Comparison of ENCODE assay signal across 8 cellular contexts in genomic region chr3:197186887-197187588, GRCh38.
DNase-seq lines count a peak whose midpoint lies in the region; ATAC-seq and TF ChIP-seq lines count a peak whose summit lies in the region.

No MANE protein-coding gene starts in this region.

- no peaks in the 10 kb centered on the region for H3K9me3 Mint-ChIP-seq in endothelial cell (ENCODE audit: unreplicated experiment)

- H3K36me3 Mint-ChIP-seq in endothelial cell (ENCODE audit: low read depth, unreplicated experiment) = no peaks in the 10 kb centered on the region

- H3K9ac ChIP-seq in SK-N-MC (ENCODE audit: insufficient read length) = no peak overlapping the region

- 0 out of 2 replicates have a peak overlapping the region, but pooled peaks have one; percentile 1 for H3K27ac ChIP-seq in SK-N-MC

- TF ChIP-seq CTCF in GM20000 (IDR thresholded peaks at IDR 0.05; ENCODE audit: extremely low read depth, missing control alignments) (peak; percentile 28), endothelial cell (IDR thresholded peaks at IDR 0.05; ENCODE audit: unreplicated experiment) (peak; percentile 75)

- peaks cover 3% of the 10 kb centered on the region; the same call in 1 of the 2 replicates for H3K36me3 ChIP-seq in SK-N-MC (ENCODE audit: insufficient read depth, low read length)

- no peak overlapping the region for H3K4me3 Mint-ChIP-seq in endothelial cell (ENCODE audit: unreplicated experiment)

- no peaks in the 10 kb centered on the region for H3K4me1 Mint-ChIP-seq in endothelial cell (ENCODE audit: unreplicated experiment)

- no peak overlapping the region for H3K27ac Mint-ChIP-seq in endothelial cell (ENCODE audit: unreplicated experiment)

- H3K27me3 Mint-ChIP-seq in endothelial cell (ENCODE audit: unreplicated experiment) = no peaks in the 10 kb centered on the region

- DNase-seq in DMS53 treated with DMSO at 0.1 percent for 48 hours (lab: John Stamatoyannopoulos, UW; ENCODE audit: unreplicated experiment) (peak; percentile 56), GM20000 (ENCODE audit: low spot score) (peak; percentile 57), NCI-H128 (lab: John Stamatoyannopoulos, UW; ENCODE audit: unreplicated experiment) (peak; percentile 38), SK-N-MC (ENCODE audit: low read depth, low spot score) (peak; percentile 66), endothelial cell (ENCODE audit: low spot score) (no peak), myocyte (ENCODE audit: low read depth) (peak; percentile 64)

- H3K9me3 ChIP-seq in SK-N-MC (ENCODE audit: low read depth, low read length) = no peaks in the 10 kb centered on the region

- no peak overlapping the region for H3K4me3 ChIP-seq in SK-N-MC

- ATAC-seq in HG02571 (IDR thresholded peaks at IDR 0.05; ENCODE audit: unreplicated experiment) = no peak
- no peak for ATAC-seq in GM19452 (IDR thresholded peaks at IDR 0.05; ENCODE audit: unreplicated experiment)
